Comparison of ENCODE assay signal across 1 cellular context in genomic region chr11:18527512-18527911, GRCh38.
TF ChIP-seq lines count a peak whose summit lies in the region.

No MANE protein-coding gene starts in this region.

TF ChIP-seq in WTC11, 78 proteins besides CTCF, POLR2A, EP300 and RAD21 (continued from another document):
- TF ChIP-seq, protein P1, sequence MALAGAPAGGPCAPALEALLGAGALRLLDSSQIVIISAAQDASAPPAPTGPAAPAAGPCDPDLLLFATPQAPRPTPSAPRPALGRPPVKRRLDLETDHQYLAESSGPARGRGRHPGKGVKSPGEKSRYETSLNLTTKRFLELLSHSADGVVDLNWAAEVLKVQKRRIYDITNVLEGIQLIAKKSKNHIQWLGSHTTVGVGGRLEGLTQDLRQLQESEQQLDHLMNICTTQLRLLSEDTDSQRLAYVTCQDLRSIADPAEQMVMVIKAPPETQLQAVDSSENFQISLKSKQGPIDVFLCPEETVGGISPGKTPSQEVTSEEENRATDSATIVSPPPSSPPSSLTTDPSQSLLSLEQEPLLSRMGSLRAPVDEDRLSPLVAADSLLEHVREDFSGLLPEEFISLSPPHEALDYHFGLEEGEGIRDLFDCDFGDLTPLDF (CRISPR knock-in tag; IDR thresholded peaks at IDR 0.05) = no peak
- TF ChIP-seq E2F5 (CRISPR knock-in tag; IDR thresholded peaks at IDR 0.05) (no peak), ZNF121 (CRISPR knock-in tag; IDR thresholded peaks at IDR 0.05) (no peak), CBFB (CRISPR knock-in tag; IDR thresholded peaks at IDR 0.05; ENCODE audit: low read depth) (no peak), SP1 (CRISPR knock-in tag; conservative IDR thresholded peaks at IDR 0.05) (no peak), MLX (CRISPR knock-in tag; IDR thresholded peaks at IDR 0.05) (no peak), IRF2 (CRISPR knock-in tag; IDR thresholded peaks at IDR 0.05; ENCODE audit: borderline replicate concordance, low read depth) (no peak)
- TF ChIP-seq, protein P2, sequence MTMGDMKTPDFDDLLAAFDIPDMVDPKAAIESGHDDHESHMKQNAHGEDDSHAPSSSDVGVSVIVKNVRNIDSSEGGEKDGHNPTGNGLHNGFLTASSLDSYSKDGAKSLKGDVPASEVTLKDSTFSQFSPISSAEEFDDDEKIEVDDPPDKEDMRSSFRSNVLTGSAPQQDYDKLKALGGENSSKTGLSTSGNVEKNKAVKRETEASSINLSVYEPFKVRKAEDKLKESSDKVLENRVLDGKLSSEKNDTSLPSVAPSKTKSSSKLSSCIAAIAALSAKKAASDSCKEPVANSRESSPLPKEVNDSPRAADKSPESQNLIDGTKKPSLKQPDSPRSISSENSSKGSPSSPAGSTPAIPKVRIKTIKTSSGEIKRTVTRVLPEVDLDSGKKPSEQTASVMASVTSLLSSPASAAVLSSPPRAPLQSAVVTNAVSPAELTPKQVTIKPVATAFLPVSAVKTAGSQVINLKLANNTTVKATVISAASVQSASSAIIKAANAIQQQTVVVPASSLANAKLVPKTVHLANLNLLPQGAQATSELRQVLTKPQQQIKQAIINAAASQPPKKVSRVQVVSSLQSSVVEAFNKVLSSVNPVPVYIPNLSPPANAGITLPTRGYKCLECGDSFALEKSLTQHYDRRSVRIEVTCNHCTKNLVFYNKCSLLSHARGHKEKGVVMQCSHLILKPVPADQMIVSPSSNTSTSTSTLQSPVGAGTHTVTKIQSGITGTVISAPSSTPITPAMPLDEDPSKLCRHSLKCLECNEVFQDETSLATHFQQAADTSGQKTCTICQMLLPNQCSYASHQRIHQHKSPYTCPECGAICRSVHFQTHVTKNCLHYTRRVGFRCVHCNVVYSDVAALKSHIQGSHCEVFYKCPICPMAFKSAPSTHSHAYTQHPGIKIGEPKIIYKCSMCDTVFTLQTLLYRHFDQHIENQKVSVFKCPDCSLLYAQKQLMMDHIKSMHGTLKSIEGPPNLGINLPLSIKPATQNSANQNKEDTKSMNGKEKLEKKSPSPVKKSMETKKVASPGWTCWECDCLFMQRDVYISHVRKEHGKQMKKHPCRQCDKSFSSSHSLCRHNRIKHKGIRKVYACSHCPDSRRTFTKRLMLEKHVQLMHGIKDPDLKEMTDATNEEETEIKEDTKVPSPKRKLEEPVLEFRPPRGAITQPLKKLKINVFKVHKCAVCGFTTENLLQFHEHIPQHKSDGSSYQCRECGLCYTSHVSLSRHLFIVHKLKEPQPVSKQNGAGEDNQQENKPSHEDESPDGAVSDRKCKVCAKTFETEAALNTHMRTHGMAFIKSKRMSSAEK (CRISPR knock-in tag; IDR thresholded peaks at IDR 0.05; ENCODE audit: borderline replicate concordance) = no peak
- TF ChIP-seq, protein P3, sequence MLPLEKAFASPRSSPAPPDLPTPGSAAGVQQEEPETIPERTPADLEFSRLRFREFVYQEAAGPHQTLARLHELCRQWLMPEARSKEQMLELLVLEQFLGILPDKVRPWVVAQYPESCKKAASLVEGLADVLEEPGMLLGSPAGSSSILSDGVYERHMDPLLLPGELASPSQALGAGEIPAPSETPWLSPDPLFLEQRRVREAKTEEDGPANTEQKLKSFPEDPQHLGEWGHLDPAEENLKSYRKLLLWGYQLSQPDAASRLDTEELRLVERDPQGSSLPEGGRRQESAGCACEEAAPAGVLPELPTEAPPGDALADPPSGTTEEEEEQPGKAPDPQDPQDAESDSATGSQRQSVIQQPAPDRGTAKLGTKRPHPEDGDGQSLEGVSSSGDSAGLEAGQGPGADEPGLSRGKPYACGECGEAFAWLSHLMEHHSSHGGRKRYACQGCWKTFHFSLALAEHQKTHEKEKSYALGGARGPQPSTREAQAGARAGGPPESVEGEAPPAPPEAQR (CRISPR knock-in tag; IDR thresholded peaks at IDR 0.05) = no peak
TF ChIP-seq in WTC11: peak in this region for 0.
